Comparison of ENCODE assay signal across 8 cellular contexts in genomic region chr1:3170566-3171453, GRCh38.
A peak's percentile ranks its signal among the peaks of the same experiment; 100 is the strongest.
DNase-seq lines count a peak whose midpoint lies in the region; ATAC-seq and TF ChIP-seq lines count a peak whose summit lies in the region.

No MANE protein-coding gene starts in this region.

- H3K9me3 ChIP-seq in osteoblast (ENCODE audit: low read depth, low read length) = no peaks in the 10 kb centered on the region

- peak overlapping the region; percentile 82 for H3K4me2 ChIP-seq in osteoblast (ENCODE audit: insufficient read depth, low read length)

- H3K4me1 ChIP-seq in osteoblast (ENCODE audit: insufficient read depth, low read length) = peaks cover 22% of the 10 kb centered on the region

- H3K27ac ChIP-seq in osteoblast (ENCODE audit: low read depth, low read length) = peak overlapping the region; percentile 28

- DNase-seq in C1 segment of cervical spinal cord (lab: John Stamatoyannopoulos, UW) (peak; percentile 9 to 90 (median 78)), OCI-M1 (lab: John Stamatoyannopoulos, UW) (peak; percentile 88), fibroblast of villous mesenchyme (ENCODE audit: low read depth) (peak; percentile 12), osteoblast (ENCODE audit: insufficient read length, low spot score, missing footprints) (peak; percentile 98), EL (no peak), GM19240 (ENCODE audit: insufficient read length, low spot score) (no peak)
- DNase-seq in activated T-cell treated with anti-CD3 and anti-CD28 coated beads, Interleukin-2, amount 50 U/mL, for 72 hours = no peak
- DNase-seq in stimulated activated CD8-positive, alpha-beta memory T cell treated with anti-CD3 and anti-CD28 coated beads, Interleukin-4, amount 100 ng/mL, for 48 hours = no peak

- no peaks in the 10 kb centered on the region for H3K36me3 Mint-ChIP-seq in activated T-cell treated with anti-CD3 and anti-CD28 coated beads, Interleukin-2, amount 50 U/mL, for 72 hours (ENCODE audit: insufficient read depth in 2 of 2)

- H3K4me1 Mint-ChIP-seq in activated T-cell treated with anti-CD3 and anti-CD28 coated beads, Interleukin-2, amount 50 U/mL, for 72 hours (ENCODE audit: low read depth) = no peaks in the 10 kb centered on the region

- H3K27me3 Mint-ChIP-seq in activated T-cell treated with anti-CD3 and anti-CD28 coated beads, Interleukin-2, amount 50 U/mL, for 72 hours (ENCODE audit: low read depth) = peaks cover 35% of the 10 kb centered on the region

- no peak for TF ChIP-seq CTCF in fibroblast of villous mesenchyme (IDR thresholded peaks at IDR 0.05; ENCODE audit: insufficient read depth, low read depth, low read length)
- no peak for TF ChIP-seq CTCF in osteoblast (IDR thresholded peaks at IDR 0.05; ENCODE audit: extremely low read depth, low read depth, low read length)

- ATAC-seq in activated T-cell treated with anti-CD3 and anti-CD28 coated beads, Interleukin-2, amount 50 U/mL, for 72 hours (replicated peaks in 1 of 2) = no peak

- no peak overlapping the region for H3K4me3 Mint-ChIP-seq in activated T-cell treated with anti-CD3 and anti-CD28 coated beads, Interleukin-2, amount 50 U/mL, for 72 hours

- H4K20me1 ChIP-seq in osteoblast (ENCODE audit: insufficient read depth, low read length) = peaks cover 4% of the 10 kb centered on the region

- no peaks in the 10 kb centered on the region for H3K27me3 ChIP-seq in osteoblast (ENCODE audit: insufficient read depth, low read length)

- H3K9me3 Mint-ChIP-seq in activated T-cell treated with anti-CD3 and anti-CD28 coated beads, Interleukin-2, amount 50 U/mL, for 72 hours = no peaks in the 10 kb centered on the region

- H3K79me2 ChIP-seq in osteoblast (ENCODE audit: insufficient read depth, low read length) = no peaks in the 10 kb centered on the region

- H2AFZ ChIP-seq in osteoblast (ENCODE audit: low read length) = peak overlapping the region; percentile 70

- no peak overlapping the region for H3K4me3 ChIP-seq in fibroblast of villous mesenchyme (ENCODE audit: low read depth, low read length)
- peak overlapping the region; percentile 67 for H3K4me3 ChIP-seq in osteoblast (ENCODE audit: insufficient read depth, low read length)

- no peak overlapping the region for H3K27ac Mint-ChIP-seq in activated T-cell treated with anti-CD3 and anti-CD28 coated beads, Interleukin-2, amount 50 U/mL, for 72 hours

- H3K36me3 ChIP-seq in osteoblast (ENCODE audit: insufficient read depth, low read length) = no peaks in the 10 kb centered on the region

Comparison
In these comparisons a context has a peak if more than half of its experiments do, and no peak if none do; other contexts are left out.
1. DNase-seq: peak in C1 segment of cervical spinal cord (14 of 14), OCI-M1 (single experiment), fibroblast of villous mesenchyme (single experiment) and osteoblast (single experiment); none in EL (single experiment), activated T-cell treated with anti-CD3 and anti-CD28 coated beads, Interleukin-2, amount 50 U/mL, for 72 hours (0 of 2), stimulated activated CD8-positive, alpha-beta memory T cell treated with anti-CD3 and anti-CD28 coated beads, Interleukin-4, amount 100 ng/mL, for 48 hours (single experiment) and GM19240 (single experiment).